In genomic region chr6:169723200-169723909, GRCh38 we compare ENCODE assay signal across 8 cellular contexts. TPM values are rescaled to one million over a fixed set of nuclear protein-coding genes. Genes with fewer than 3 reads are reported as not detected.
A peak's percentile ranks its signal among the peaks of the same experiment; 100 is the strongest.
DNase-seq lines count a peak whose midpoint lies in the region; ATAC-seq and TF ChIP-seq lines count a peak whose summit lies in the region.

No MANE protein-coding gene starts in this region.

- peaks cover 4 to 14% of the 10 kb centered on the region in 2 donors for H3K4me1 ChIP-seq in ascending aorta

- ATAC-seq in GM19452 (IDR thresholded peaks at IDR 0.05; ENCODE audit: unreplicated experiment): peak; percentile 40

- H3K27ac ChIP-seq in HL-60 (replicated peaks) (peak overlapping the region; percentile 73), ascending aorta (peak overlapping the region; percentile 88 to 98)

- peak overlapping the region; percentile 70 for H3K4me3 ChIP-seq in HL-60 (replicated peaks; ENCODE audit: insufficient read depth, low read length)
- peak overlapping the region; percentile 88 to 99 for H3K4me3 ChIP-seq in ascending aorta

- no peaks in the 10 kb centered on the region for H3K36me3 ChIP-seq in ascending aorta

- TF ChIP-seq CTCF in HL-60 (IDR thresholded peaks at IDR 0.05; ENCODE audit: insufficient read depth, low read length) (no peak), ascending aorta (IDR thresholded peaks at IDR 0.05) (no peak)

- H3K9me3 ChIP-seq in ascending aorta: no peaks in the 10 kb centered on the region

- DNase-seq in COLO668 (lab: John Stamatoyannopoulos, UW; ENCODE audit: unreplicated experiment) (peak; percentile 42), HL-60 (ENCODE audit: low read depth in 1 of 2, low spot score in 1 of 2) (peak in 1 of 2 experiments; percentile 67), T-helper 2 cell (peak; percentile 40 to 79 (median 59)), ascending aorta (ENCODE audit: low spot score in 2 of 2) (peak in 1 of 2 donors; percentile 88), hepatic stellate cell (ENCODE audit: low spot score) (peak; percentile 54), putamen (ENCODE audit: low spot score) (peak; percentile 70), cortex of kidney (lab: John Stamatoyannopoulos, UW) (no peak)

- intact Hi-C loops in ascending aorta (cut with DNase I): loop anchor here (1.0 kb wide), 1 partner anchor 21 kb away; the partner anchor contains the start of genes C6orf120 and WDR27

- H3K27me3 ChIP-seq in HL-60 (ENCODE audit: insufficient read depth, poor library complexity, severe bottlenecking) (no peaks in the 10 kb centered on the region), ascending aorta (no peaks in the 10 kb centered on the region)

RNA-seq across cellular contexts. Expression of gene PHF10, which starts 0.9 kb away (rescaled TPM):
- total RNA-seq in ascending aorta: 16.6 TPM

RNA-seq across cellular contexts. Expression of gene C6orf120, which starts 21.4 kb away (rescaled TPM):
- total RNA-seq in ascending aorta: 36.2 TPM

RNA-seq across cellular contexts. Expression of gene WDR27, which starts 21.5 kb away (rescaled TPM):
- 92.7 TPM for total RNA-seq in ascending aorta

RNA-seq across cellular contexts. Expression of gene DYNLT2, which starts 28.0 kb away (rescaled TPM):
- 0.21 TPM for total RNA-seq in ascending aorta

RNA-seq across cellular contexts. Expression of gene ERMARD, which starts 28.1 kb away (rescaled TPM):
- total RNA-seq in ascending aorta: 4.0 TPM
